In the genomic region with DNA sequence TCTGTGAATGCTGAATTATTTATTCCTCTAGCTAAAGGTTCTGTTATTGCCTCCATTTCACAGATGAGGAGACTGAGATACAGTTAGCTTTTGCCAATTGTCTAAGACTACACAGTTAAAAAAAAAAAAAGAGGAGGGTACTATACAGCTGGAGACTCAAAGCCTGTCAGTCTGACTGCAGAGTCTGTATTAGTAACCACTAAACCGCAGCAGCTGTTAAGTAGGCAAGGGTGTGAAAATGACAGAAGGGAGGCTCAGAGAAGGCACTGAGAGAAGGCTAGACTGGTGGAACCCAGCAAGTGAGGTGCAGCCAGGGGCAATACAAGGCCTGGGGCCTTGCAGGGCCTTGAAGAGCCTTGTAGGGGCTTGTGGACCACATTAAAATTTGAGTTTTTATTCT, we compare ENCODE assay signal across 8 cellular contexts.
A peak's percentile ranks its signal among the peaks of the same experiment; 100 is the strongest.
DNase-seq lines count a peak whose midpoint lies in the region; ATAC-seq and TF ChIP-seq lines count a peak whose summit lies in the region.
"Had no signal": no experiment of that assay in that cellular context is flagged by ENCODE, and none has a peak within 500 bp of the region (broad histone marks: within the 10 kb centered on the region; RNA-seq: fewer than 3 reads in every experiment).

No MANE protein-coding gene starts in this region.

- H3K4me3 Mint-ChIP-seq in Caco-2 (ENCODE audit: unreplicated experiment) = no peak overlapping the region
- H3K4me3 Mint-ChIP-seq: naive B cell had no signal

- no TSS peak for BruUV-seq in Caco-2 (replicated peaks; lab: Mats Ljungman, UMichigan)

- no peak overlapping the region for H3K14ac ChIP-seq in neuronal stem cell (ENCODE audit: low read length)

- H3K23ac ChIP-seq in neuronal stem cell (ENCODE audit: low read depth, low read length, poor library complexity) = no peak overlapping the region

- no peaks in the 10 kb centered on the region for H3K36me3 ChIP-seq in neuronal stem cell (replicated peaks in 1 of 2; ENCODE audit: control insufficient read depth in 2 of 2, insufficient read depth in 2 of 2, low read length in 2 of 2)
- H3K36me3 ChIP-seq in Caco-2 (ENCODE audit: control insufficient read depth, insufficient read depth, low read length) = no peaks in the 10 kb centered on the region
- no peaks in the 10 kb centered on the region for H3K36me3 ChIP-seq in MG63

- no peak overlapping the region for H2BK12ac ChIP-seq in neuronal stem cell (ENCODE audit: low read length)

- no peaks in the 10 kb centered on the region for H3K79me1 ChIP-seq in neuronal stem cell (ENCODE audit: low read depth, low read length)

- no peak overlapping the region for H4K91ac ChIP-seq in neuronal stem cell (ENCODE audit: low read depth, low read length, poor library complexity)

- H3K4me1 Mint-ChIP-seq in Caco-2 (ENCODE audit: low read depth, unreplicated experiment) = no peaks in the 10 kb centered on the region
- H3K4me1 Mint-ChIP-seq: naive B cell had no signal

- H3K27ac ChIP-seq in neuronal stem cell (replicated peaks; ENCODE audit: low read length) = no peak overlapping the region

- H3K4me1 ChIP-seq in neuronal stem cell (ENCODE audit: control insufficient read depth in 2 of 2, insufficient read depth in 1 of 2, low read depth in 1 of 2, low read length in 2 of 2) = no peaks in the 10 kb centered on the region
- no peaks in the 10 kb centered on the region for H3K4me1 ChIP-seq in Caco-2

- H3K4me3 ChIP-seq in neuronal stem cell (ENCODE audit: low read length in 2 of 2) = no peak overlapping the region
- no peak overlapping the region for H3K4me3 ChIP-seq in Caco-2 (ENCODE audit: low read depth, low read length)
- H3K4me3 ChIP-seq in MG63 = no peak overlapping the region

- no peak overlapping the region for H3K4ac ChIP-seq in neuronal stem cell (ENCODE audit: low read length)

- no peak overlapping the region for H2AK5ac ChIP-seq in neuronal stem cell (ENCODE audit: low read depth, low read length)

- no peak overlapping the region for H3K4me2 ChIP-seq in neuronal stem cell (ENCODE audit: insufficient read depth, low read length, poor library complexity, severe bottlenecking)

- no peak overlapping the region for H2BK15ac ChIP-seq in neuronal stem cell (ENCODE audit: low read length)

- CTCF ChIA-PET in Caco-2 (lab: Charles Lee) = interaction anchor here (1.1 kb wide), 1 partner anchor 14 kb away, joined by 3 read pairs; no protein-coding TSS in a partner anchor

- peak; percentile 31 for DNase-seq in H4 (ENCODE audit: low spot score)
- DNase-seq in NCI-H2171 (lab: John Stamatoyannopoulos, UW) = peak; percentile 15
- DNase-seq in occipital lobe (lab: John Stamatoyannopoulos, UW) = peak; percentile 46
- DNase-seq in neuronal stem cell (ENCODE audit: low spot score) = no peak
- no peak for DNase-seq in Caco-2
- no peak for DNase-seq in MG63
- DNase-seq: naive B cell had no signal

- H3K9me3 ChIP-seq in neuronal stem cell (replicated peaks in 1 of 2; ENCODE audit: control insufficient read depth in 2 of 2, insufficient read depth in 1 of 2, low read depth in 1 of 2, low read length in 2 of 2) = peaks cover 0 to 4% of the 10 kb centered on the region in 2 donors
- no peaks in the 10 kb centered on the region for H3K9me3 ChIP-seq in Caco-2
- no peaks in the 10 kb centered on the region for H3K9me3 ChIP-seq in MG63

- ATAC-seq in GM18873 (IDR thresholded peaks at IDR 0.05; ENCODE audit: low FRiP score, unreplicated experiment) = peak; percentile 86

- POLR2A ChIA-PET in Caco-2 (lab: Charles Lee) = no interaction called here

- WGBS in neuronal stem cell (ENCODE audit: extremely low coverage in 2 of 2, insufficient read length in 2 of 2, insufficient replicate concordance in 1 of 2), 2 donors = no CpG with 5 or more reads among the region's 1 CpG

- H3K9ac ChIP-seq in neuronal stem cell (ENCODE audit: low read depth, low read length, poor library complexity) = no peak overlapping the region

- intact Hi-C loops in Caco-2 (cut with micrococcal nuclease; ENCODE audit: unreplicated experiment) = no loop called here

- no peaks in the 10 kb centered on the region for H3K36me3 Mint-ChIP-seq in Caco-2 (ENCODE audit: insufficient read depth, unreplicated experiment)
- H3K36me3 Mint-ChIP-seq: naive B cell had no signal

- H3K27me3 Mint-ChIP-seq in Caco-2 (ENCODE audit: insufficient read depth, unreplicated experiment) = peaks cover 7% of the 10 kb centered on the region

- no peak overlapping the region for H2BK5ac ChIP-seq in neuronal stem cell (ENCODE audit: low read length)

- no peak overlapping the region for H3K18ac ChIP-seq in neuronal stem cell (ENCODE audit: low read length)

- TF ChIP-seq CTCF in Caco-2 (IDR thresholded peaks at IDR 0.05; ENCODE audit: insufficient read depth in 1 of 2, low read depth in 1 of 2, low read length in 1 of 2, severe bottlenecking in 1 of 2, unreplicated experiment in 1 of 2) = no peak

- H3K9me3 Mint-ChIP-seq in Caco-2 (ENCODE audit: unreplicated experiment) = no peaks in the 10 kb centered on the region
- H3K9me3 Mint-ChIP-seq: naive B cell had no signal

- no peaks in the 10 kb centered on the region for H3K27me3 ChIP-seq in neuronal stem cell (ENCODE audit: control insufficient read depth in 3 of 3, insufficient read depth in 3 of 3, low read depth in 1 of 3, low read length in 3 of 3)
- peaks cover 1% of the 10 kb centered on the region for H3K27me3 ChIP-seq in Caco-2 (replicated peaks; ENCODE audit: control insufficient read depth, insufficient read depth, low read length)
- H3K27me3 ChIP-seq in MG63 = no peaks in the 10 kb centered on the region

- no peak overlapping the region for H2BK120ac ChIP-seq in neuronal stem cell (ENCODE audit: low read depth, low read length)

- H2AFZ ChIP-seq in neuronal stem cell (ENCODE audit: low read length) = no peak overlapping the region

- no peak overlapping the region for H4K8ac ChIP-seq in neuronal stem cell (ENCODE audit: low read depth, low read length)

- no peak overlapping the region for H3K27ac Mint-ChIP-seq in Caco-2 (ENCODE audit: unreplicated experiment)

Comparison
In these comparisons a context has a peak if more than half of its experiments do, and no peak if none do; other contexts are left out.
1. DNase-seq: peak in H4 (single experiment), NCI-H2171 (single experiment) and occipital lobe (single experiment); none in neuronal stem cell (single experiment), Caco-2 (0 of 2) and MG63 (single experiment).